In the genomic region with DNA sequence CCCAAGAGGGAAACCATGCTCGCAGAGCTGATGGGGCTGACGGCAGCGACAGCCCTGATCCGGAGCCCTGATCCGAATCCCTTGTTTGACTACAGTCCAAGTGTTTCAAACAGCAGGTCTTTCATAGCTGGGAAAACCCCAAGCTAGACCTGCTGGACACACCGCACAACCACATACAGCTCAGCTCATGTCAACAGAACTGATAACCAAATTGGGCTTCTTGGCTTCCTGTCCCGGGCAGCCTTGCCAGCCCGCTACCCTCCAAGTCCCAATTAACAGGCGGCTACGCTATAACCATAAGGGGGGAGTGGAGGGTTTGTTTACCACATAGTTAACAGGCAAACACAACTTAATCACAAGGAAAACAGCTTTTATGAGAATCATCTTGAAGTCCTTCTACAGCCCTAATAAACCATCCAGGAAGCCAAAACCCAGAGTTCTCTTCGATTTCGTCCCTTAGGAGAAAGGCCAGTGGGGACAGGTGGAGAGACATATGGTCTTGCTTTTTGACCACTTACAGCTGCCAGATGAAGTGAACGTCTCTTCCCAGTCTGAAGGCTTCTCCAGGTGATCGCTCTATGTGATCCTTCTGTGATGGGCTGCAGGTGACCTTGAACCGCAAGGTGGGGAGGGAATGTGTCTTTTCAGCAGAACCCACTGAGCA, we compare ENCODE assay signal across 3 cellular contexts.
TF ChIP-seq lines count a peak whose summit lies in the region.

No MANE protein-coding gene starts in this region.

TF ChIP-seq in GM23338, 12 proteins besides CTCF, POLR2A, EP300 and RAD21 (continued from another document and continues in another):
- TF ChIP-seq, protein P1, sequence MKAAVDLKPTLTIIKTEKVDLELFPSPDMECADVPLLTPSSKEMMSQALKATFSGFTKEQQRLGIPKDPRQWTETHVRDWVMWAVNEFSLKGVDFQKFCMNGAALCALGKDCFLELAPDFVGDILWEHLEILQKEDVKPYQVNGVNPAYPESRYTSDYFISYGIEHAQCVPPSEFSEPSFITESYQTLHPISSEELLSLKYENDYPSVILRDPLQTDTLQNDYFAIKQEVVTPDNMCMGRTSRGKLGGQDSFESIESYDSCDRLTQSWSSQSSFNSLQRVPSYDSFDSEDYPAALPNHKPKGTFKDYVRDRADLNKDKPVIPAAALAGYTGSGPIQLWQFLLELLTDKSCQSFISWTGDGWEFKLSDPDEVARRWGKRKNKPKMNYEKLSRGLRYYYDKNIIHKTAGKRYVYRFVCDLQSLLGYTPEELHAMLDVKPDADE (IDR thresholded peaks at IDR 0.05): no peak
- no peak for TF ChIP-seq CREB1 (CRISPR knock-in tag; IDR thresholded peaks at IDR 0.05; ENCODE audit: low read depth)
- no peak for TF ChIP-seq STAT1 (IDR thresholded peaks at IDR 0.05; ENCODE audit: unreplicated experiment)
- TF ChIP-seq, protein P2, sequence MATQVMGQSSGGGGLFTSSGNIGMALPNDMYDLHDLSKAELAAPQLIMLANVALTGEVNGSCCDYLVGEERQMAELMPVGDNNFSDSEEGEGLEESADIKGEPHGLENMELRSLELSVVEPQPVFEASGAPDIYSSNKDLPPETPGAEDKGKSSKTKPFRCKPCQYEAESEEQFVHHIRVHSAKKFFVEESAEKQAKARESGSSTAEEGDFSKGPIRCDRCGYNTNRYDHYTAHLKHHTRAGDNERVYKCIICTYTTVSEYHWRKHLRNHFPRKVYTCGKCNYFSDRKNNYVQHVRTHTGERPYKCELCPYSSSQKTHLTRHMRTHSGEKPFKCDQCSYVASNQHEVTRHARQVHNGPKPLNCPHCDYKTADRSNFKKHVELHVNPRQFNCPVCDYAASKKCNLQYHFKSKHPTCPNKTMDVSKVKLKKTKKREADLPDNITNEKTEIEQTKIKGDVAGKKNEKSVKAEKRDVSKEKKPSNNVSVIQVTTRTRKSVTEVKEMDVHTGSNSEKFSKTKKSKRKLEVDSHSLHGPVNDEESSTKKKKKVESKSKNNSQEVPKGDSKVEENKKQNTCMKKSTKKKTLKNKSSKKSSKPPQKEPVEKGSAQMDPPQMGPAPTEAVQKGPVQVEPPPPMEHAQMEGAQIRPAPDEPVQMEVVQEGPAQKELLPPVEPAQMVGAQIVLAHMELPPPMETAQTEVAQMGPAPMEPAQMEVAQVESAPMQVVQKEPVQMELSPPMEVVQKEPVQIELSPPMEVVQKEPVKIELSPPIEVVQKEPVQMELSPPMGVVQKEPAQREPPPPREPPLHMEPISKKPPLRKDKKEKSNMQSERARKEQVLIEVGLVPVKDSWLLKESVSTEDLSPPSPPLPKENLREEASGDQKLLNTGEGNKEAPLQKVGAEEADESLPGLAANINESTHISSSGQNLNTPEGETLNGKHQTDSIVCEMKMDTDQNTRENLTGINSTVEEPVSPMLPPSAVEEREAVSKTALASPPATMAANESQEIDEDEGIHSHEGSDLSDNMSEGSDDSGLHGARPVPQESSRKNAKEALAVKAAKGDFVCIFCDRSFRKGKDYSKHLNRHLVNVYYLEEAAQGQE (IDR thresholded peaks at IDR 0.05; ENCODE audit: unreplicated experiment): no peak
- TF ChIP-seq POLR2AphosphoS5 (IDR thresholded peaks at IDR 0.05; ENCODE audit: low read depth): no peak

TF ChIP-seq in HepG2, 621 proteins besides CTCF, POLR2A, EP300 and RAD21 (continued from another document):
- 0 out of 2 replicates have a peak, but pooled peaks have one; percentile 33 for TF ChIP-seq KDM5B (CRISPR knock-in tag; IDR thresholded peaks at IDR 0.05; ENCODE audit: borderline replicate concordance)
- 0 out of 2 replicates have a peak, but pooled peaks have one; percentile 19 for TF ChIP-seq SALL1 (CRISPR knock-in tag; IDR thresholded peaks at IDR 0.05)
- TF ChIP-seq, protein P3, sequence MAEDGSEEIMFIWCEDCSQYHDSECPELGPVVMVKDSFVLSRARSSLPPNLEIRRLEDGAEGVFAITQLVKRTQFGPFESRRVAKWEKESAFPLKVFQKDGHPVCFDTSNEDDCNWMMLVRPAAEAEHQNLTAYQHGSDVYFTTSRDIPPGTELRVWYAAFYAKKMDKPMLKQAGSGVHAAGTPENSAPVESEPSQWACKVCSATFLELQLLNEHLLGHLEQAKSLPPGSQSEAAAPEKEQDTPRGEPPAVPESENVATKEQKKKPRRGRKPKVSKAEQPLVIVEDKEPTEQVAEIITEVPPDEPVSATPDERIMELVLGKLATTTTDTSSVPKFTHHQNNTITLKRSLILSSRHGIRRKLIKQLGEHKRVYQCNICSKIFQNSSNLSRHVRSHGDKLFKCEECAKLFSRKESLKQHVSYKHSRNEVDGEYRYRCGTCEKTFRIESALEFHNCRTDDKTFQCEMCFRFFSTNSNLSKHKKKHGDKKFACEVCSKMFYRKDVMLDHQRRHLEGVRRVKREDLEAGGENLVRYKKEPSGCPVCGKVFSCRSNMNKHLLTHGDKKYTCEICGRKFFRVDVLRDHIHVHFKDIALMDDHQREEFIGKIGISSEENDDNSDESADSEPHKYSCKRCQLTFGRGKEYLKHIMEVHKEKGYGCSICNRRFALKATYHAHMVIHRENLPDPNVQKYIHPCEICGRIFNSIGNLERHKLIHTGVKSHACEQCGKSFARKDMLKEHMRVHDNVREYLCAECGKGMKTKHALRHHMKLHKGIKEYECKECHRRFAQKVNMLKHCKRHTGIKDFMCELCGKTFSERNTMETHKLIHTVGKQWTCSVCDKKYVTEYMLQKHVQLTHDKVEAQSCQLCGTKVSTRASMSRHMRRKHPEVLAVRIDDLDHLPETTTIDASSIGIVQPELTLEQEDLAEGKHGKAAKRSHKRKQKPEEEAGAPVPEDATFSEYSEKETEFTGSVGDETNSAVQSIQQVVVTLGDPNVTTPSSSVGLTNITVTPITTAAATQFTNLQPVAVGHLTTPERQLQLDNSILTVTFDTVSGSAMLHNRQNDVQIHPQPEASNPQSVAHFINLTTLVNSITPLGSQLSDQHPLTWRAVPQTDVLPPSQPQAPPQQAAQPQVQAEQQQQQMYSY (CRISPR knock-in tag; IDR thresholded peaks at IDR 0.05): peak; percentile 69; the same call in 1 of the 2 replicates
- TF ChIP-seq, protein P4, sequence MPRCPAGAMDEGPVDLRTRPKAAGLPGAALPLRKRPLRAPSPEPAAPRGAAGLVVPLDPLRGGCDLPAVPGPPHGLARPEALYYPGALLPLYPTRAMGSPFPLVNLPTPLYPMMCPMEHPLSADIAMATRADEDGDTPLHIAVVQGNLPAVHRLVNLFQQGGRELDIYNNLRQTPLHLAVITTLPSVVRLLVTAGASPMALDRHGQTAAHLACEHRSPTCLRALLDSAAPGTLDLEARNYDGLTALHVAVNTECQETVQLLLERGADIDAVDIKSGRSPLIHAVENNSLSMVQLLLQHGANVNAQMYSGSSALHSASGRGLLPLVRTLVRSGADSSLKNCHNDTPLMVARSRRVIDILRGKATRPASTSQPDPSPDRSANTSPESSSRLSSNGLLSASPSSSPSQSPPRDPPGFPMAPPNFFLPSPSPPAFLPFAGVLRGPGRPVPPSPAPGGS (CRISPR knock-in tag; IDR thresholded peaks at IDR 0.05): no peak
- TF ChIP-seq ZNF746 (CRISPR knock-in tag; IDR thresholded peaks at IDR 0.05): no peak
- no peak for TF ChIP-seq HOXA9 (CRISPR knock-in tag; IDR thresholded peaks at IDR 0.05; ENCODE audit: borderline replicate concordance)
TF ChIP-seq in HepG2: peak in this region for 4.

TF ChIP-seq in WTC11, 78 proteins besides CTCF, POLR2A, EP300 and RAD21 (continued from another document):
- TF ChIP-seq, protein P5, sequence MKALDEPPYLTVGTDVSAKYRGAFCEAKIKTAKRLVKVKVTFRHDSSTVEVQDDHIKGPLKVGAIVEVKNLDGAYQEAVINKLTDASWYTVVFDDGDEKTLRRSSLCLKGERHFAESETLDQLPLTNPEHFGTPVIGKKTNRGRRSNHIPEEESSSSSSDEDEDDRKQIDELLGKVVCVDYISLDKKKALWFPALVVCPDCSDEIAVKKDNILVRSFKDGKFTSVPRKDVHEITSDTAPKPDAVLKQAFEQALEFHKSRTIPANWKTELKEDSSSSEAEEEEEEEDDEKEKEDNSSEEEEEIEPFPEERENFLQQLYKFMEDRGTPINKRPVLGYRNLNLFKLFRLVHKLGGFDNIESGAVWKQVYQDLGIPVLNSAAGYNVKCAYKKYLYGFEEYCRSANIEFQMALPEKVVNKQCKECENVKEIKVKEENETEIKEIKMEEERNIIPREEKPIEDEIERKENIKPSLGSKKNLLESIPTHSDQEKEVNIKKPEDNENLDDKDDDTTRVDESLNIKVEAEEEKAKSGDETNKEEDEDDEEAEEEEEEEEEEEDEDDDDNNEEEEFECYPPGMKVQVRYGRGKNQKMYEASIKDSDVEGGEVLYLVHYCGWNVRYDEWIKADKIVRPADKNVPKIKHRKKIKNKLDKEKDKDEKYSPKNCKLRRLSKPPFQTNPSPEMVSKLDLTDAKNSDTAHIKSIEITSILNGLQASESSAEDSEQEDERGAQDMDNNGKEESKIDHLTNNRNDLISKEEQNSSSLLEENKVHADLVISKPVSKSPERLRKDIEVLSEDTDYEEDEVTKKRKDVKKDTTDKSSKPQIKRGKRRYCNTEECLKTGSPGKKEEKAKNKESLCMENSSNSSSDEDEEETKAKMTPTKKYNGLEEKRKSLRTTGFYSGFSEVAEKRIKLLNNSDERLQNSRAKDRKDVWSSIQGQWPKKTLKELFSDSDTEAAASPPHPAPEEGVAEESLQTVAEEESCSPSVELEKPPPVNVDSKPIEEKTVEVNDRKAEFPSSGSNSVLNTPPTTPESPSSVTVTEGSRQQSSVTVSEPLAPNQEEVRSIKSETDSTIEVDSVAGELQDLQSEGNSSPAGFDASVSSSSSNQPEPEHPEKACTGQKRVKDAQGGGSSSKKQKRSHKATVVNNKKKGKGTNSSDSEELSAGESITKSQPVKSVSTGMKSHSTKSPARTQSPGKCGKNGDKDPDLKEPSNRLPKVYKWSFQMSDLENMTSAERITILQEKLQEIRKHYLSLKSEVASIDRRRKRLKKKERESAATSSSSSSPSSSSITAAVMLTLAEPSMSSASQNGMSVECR (CRISPR knock-in tag; IDR thresholded peaks at IDR 0.05; ENCODE audit: borderline replicate concordance): no peak
